1 cellular context compared by ENCODE assay signal in genomic region chr17:76239538-76240274, GRCh38.
TF ChIP-seq lines count a peak whose summit lies in the region.

No MANE protein-coding gene starts in this region.

TF ChIP-seq in HepG2, 621 proteins besides CTCF, POLR2A, EP300 and RAD21 (continued from another document and continues in another):
- TF ChIP-seq PRDM15 (CRISPR knock-in tag; IDR thresholded peaks at IDR 0.05) (no peak), ZNF34 (CRISPR knock-in tag; IDR thresholded peaks at IDR 0.05; ENCODE audit: borderline replicate concordance) (no peak), MBNL3 (CRISPR knock-in tag; conservative IDR thresholded peaks at IDR 0.05) (no peak), MTF2 (CRISPR knock-in tag; IDR thresholded peaks at IDR 0.05; ENCODE audit: borderline replicate concordance) (peak; percentile 95; the same call in 1 of the 2 replicates), ZNF329 (CRISPR knock-in tag; IDR thresholded peaks at IDR 0.05; ENCODE audit: low read depth) (no peak), ZNF709 (CRISPR knock-in tag; IDR thresholded peaks at IDR 0.05) (no peak), MATR3 (CRISPR knock-in tag; IDR thresholded peaks at IDR 0.05) (no peak), POGK (CRISPR knock-in tag; conservative IDR thresholded peaks at IDR 0.05) (no peak), RFX5 (IDR thresholded peaks at IDR 0.05; ENCODE audit: low read depth, low read length) (no peak), ZBTB38 (CRISPR knock-in tag; IDR thresholded peaks at IDR 0.05) (peak; percentile 48; the same call in 1 of the 2 replicates), NR2C2 (CRISPR knock-in tag; IDR thresholded peaks at IDR 0.05; ENCODE audit: borderline replicate concordance) (no peak), ZNF746 (CRISPR knock-in tag; IDR thresholded peaks at IDR 0.05) (no peak), ZNF788 (CRISPR knock-in tag; IDR thresholded peaks at IDR 0.05; ENCODE audit: borderline replicate concordance) (peak; percentile 28; the same call in 1 of the 2 replicates), KLF13 (CRISPR knock-in tag; IDR thresholded peaks at IDR 0.05) (no peak), ATF3 (CRISPR knock-in tag; IDR thresholded peaks at IDR 0.05) (no peak), SALL1 (CRISPR knock-in tag; IDR thresholded peaks at IDR 0.05) (peak; percentile 38; the same call in 1 of the 2 replicates), TAF1 (CRISPR knock-in tag; IDR thresholded peaks at IDR 0.05) (no peak), PITX1 (CRISPR knock-in tag; IDR thresholded peaks at IDR 0.05) (no peak), ZNF337 (CRISPR knock-in tag; IDR thresholded peaks at IDR 0.05; ENCODE audit: borderline replicate concordance, low read depth) (no peak), ZNF510 (CRISPR knock-in tag; IDR thresholded peaks at IDR 0.05; ENCODE audit: low read depth) (no peak), ZBTB7A (CRISPR knock-in tag; IDR thresholded peaks at IDR 0.05) (peak; percentile 52; the same call in 1 of the 2 replicates), HOXA5 (CRISPR knock-in tag; IDR thresholded peaks at IDR 0.05) (no peak), YEATS2 (CRISPR knock-in tag; IDR thresholded peaks at IDR 0.05; ENCODE audit: borderline replicate concordance) (no peak), KDM5A (IDR thresholded peaks at IDR 0.05; ENCODE audit: borderline replicate concordance, low read length) (no peak), SALL2 (CRISPR knock-in tag; IDR thresholded peaks at IDR 0.05) (no peak), PAF1 (CRISPR knock-in tag; IDR thresholded peaks at IDR 0.05) (no peak), MTF1 (CRISPR knock-in tag; IDR thresholded peaks at IDR 0.05) (0 out of 2 replicates have a peak, but pooled peaks have one; percentile 6), ZNF552 (CRISPR knock-in tag; IDR thresholded peaks at IDR 0.05; ENCODE audit: borderline replicate concordance) (no peak), ZNF589 (CRISPR knock-in tag; conservative IDR thresholded peaks at IDR 0.05) (0 out of 2 replicates have a peak, but pooled peaks have one; percentile 11), GABPA (IDR thresholded peaks at IDR 0.05; ENCODE audit: low read depth, low read length) (no peak), GABPA (CRISPR knock-in tag; IDR thresholded peaks at IDR 0.05; ENCODE audit: low read depth) (no peak), ZNF501 (CRISPR knock-in tag; IDR thresholded peaks at IDR 0.05) (0 out of 2 replicates have a peak, but pooled peaks have one; percentile 39), ZFP62 (CRISPR knock-in tag; IDR thresholded peaks at IDR 0.05) (no peak), ZNF318 (CRISPR knock-in tag; IDR thresholded peaks at IDR 0.05) (no peak), ZNF782 (CRISPR knock-in tag; IDR thresholded peaks at IDR 0.05; ENCODE audit: borderline replicate concordance) (no peak), AGO1 (IDR thresholded peaks at IDR 0.05; ENCODE audit: low read depth, low read length, poor library complexity, severe bottlenecking) (peak; percentile 55), PHB2 (IDR thresholded peaks at IDR 0.05; ENCODE audit: partially characterized antibody) (no peak), NFATC3 (CRISPR knock-in tag; IDR thresholded peaks at IDR 0.05) (no peak), MNT (IDR thresholded peaks at IDR 0.05) (no peak), RFXAP (CRISPR knock-in tag; IDR thresholded peaks at IDR 0.05; ENCODE audit: borderline replicate concordance) (no peak), ZFX (CRISPR knock-in tag; IDR thresholded peaks at IDR 0.05; ENCODE audit: low read depth) (no peak), NPAS2 (CRISPR knock-in tag; IDR thresholded peaks at IDR 0.05; ENCODE audit: borderline replicate concordance) (no peak), ATM (IDR thresholded peaks at IDR 0.05; ENCODE audit: borderline replicate concordance) (no peak), NR2F2 (IDR thresholded peaks at IDR 0.05; ENCODE audit: borderline replicate concordance, low read depth) (no peak)
- TF ChIP-seq, protein P1, sequence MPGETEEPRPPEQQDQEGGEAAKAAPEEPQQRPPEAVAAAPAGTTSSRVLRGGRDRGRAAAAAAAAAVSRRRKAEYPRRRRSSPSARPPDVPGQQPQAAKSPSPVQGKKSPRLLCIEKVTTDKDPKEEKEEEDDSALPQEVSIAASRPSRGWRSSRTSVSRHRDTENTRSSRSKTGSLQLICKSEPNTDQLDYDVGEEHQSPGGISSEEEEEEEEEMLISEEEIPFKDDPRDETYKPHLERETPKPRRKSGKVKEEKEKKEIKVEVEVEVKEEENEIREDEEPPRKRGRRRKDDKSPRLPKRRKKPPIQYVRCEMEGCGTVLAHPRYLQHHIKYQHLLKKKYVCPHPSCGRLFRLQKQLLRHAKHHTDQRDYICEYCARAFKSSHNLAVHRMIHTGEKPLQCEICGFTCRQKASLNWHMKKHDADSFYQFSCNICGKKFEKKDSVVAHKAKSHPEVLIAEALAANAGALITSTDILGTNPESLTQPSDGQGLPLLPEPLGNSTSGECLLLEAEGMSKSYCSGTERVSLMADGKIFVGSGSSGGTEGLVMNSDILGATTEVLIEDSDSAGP (CRISPR knock-in tag; IDR thresholded peaks at IDR 0.05; ENCODE audit: borderline replicate concordance), result 0 out of 2 replicates have a peak, but pooled peaks have one; percentile 31
- TF ChIP-seq, protein P2, sequence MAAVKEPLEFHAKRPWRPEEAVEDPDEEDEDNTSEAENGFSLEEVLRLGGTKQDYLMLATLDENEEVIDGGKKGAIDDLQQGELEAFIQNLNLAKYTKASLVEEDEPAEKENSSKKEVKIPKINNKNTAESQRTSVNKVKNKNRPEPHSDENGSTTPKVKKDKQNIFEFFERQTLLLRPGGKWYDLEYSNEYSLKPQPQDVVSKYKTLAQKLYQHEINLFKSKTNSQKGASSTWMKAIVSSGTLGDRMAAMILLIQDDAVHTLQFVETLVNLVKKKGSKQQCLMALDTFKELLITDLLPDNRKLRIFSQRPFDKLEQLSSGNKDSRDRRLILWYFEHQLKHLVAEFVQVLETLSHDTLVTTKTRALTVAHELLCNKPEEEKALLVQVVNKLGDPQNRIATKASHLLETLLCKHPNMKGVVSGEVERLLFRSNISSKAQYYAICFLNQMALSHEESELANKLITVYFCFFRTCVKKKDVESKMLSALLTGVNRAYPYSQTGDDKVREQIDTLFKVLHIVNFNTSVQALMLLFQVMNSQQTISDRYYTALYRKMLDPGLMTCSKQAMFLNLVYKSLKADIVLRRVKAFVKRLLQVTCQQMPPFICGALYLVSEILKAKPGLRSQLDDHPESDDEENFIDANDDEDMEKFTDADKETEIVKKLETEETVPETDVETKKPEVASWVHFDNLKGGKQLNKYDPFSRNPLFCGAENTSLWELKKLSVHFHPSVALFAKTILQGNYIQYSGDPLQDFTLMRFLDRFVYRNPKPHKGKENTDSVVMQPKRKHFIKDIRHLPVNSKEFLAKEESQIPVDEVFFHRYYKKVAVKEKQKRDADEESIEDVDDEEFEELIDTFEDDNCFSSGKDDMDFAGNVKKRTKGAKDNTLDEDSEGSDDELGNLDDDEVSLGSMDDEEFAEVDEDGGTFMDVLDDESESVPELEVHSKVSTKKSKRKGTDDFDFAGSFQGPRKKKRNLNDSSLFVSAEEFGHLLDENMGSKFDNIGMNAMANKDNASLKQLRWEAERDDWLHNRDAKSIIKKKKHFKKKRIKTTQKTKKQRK (IDR thresholded peaks at IDR 0.05; ENCODE audit: low read length), result no peak
